In the genomic region with DNA sequence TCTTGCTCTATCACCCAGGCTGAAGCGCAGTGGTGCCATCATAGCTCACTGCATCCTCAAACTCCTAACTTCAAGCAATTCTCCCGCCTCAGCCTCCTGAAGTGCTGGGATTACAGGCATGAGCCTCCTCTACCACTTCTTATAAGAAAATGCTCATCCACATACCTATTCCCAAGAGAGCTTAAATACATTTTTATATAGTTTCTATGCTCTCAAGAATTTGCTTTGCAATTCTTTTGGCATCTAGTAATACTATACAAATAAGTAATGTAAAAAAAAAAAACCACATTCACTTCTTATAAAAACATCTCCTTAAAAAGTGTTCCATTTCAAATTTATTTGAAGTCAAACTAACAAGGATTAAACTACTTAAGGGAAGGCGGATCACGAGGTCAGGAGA, we compare ENCODE assay signal across 23 cellular contexts.
DNase-seq lines count a peak whose midpoint lies in the region; ATAC-seq, FAIRE-seq and TF ChIP-seq lines count a peak whose summit lies in the region.
"Had no signal": no experiment of that assay in that cellular context is flagged by ENCODE, and none has a peak within 500 bp of the region (broad histone marks: within the 10 kb centered on the region; RNA-seq: fewer than 3 reads in every experiment).

No MANE protein-coding gene starts in this region.

- no peaks in the 10 kb centered on the region for H3K4me1 ChIP-seq in fibroblast of lung (ENCODE audit: control insufficient read depth, extremely low read depth, insufficient read depth, low read length)
- H3K4me1 ChIP-seq: BLaER1 treated with 17β-estradiol and CSF1 and Interleukin-3, amounts not matched to agents 10 nM and 100 nM had no signal

- no peak overlapping the region for H3K4me3 Mint-ChIP-seq in chondrocyte (ENCODE audit: unreplicated experiment)
- H3K4me3 Mint-ChIP-seq in stimulated activated naive B cell treated with anti-CD40 and anti-IgM and Interleukin-4, amounts not matched to agents 10 μg/mL and 1 μg/mL and 100 μg/mL, for 72 hours, result no peak overlapping the region
- H3K4me3 Mint-ChIP-seq: B cell; CD8-positive, alpha-beta T cell; GM23338; HFFc6 had no signal

- H3K27ac ChIP-seq in fibroblast of lung (ENCODE audit: insufficient read depth, low read length), result no peak overlapping the region
- H3K27ac ChIP-seq: BLaER1 treated with 17β-estradiol and CSF1 and Interleukin-3, amounts not matched to agents 10 nM and 100 nM had no signal

- peaks cover 24% of the 10 kb centered on the region for H3K27me3 Mint-ChIP-seq in chondrocyte (ENCODE audit: low read depth)
- H3K27me3 Mint-ChIP-seq in stimulated activated naive B cell treated with anti-CD40 and anti-IgM and Interleukin-4, amounts not matched to agents 10 μg/mL and 1 μg/mL and 100 μg/mL, for 72 hours, result peaks cover 5% of the 10 kb centered on the region in 2 donors

- no peak for TF ChIP-seq CTCF in chondrocyte (IDR thresholded peaks at IDR 0.05)
- no peak for TF ChIP-seq CTCF in fibroblast of lung (conservative IDR thresholded peaks at IDR 0.05 in 1 of 2, IDR thresholded peaks at IDR 0.05 in 1 of 2; ENCODE audit: low read depth in 1 of 2, low read length in 2 of 2)
- no peak for TF ChIP-seq CTCF in D721Med (IDR thresholded peaks at IDR 0.05; ENCODE audit: insufficient read depth, missing control alignments)

- H3K27me3 ChIP-seq in fibroblast of lung (ENCODE audit: control insufficient read depth, insufficient read depth, low read length), result no peaks in the 10 kb centered on the region
- H3K27me3 ChIP-seq: BLaER1 treated with 17β-estradiol and CSF1 and Interleukin-3, amounts not matched to agents 10 nM and 100 nM had no signal

- H3K4me3 ChIP-seq in fibroblast of lung (replicated peaks in 1 of 4; ENCODE audit: control extremely low read depth in 1 of 4, insufficient read depth in 1 of 4, low read depth in 3 of 4, low read length in 4 of 4) (no peak overlapping the region), skeletal muscle cell (ENCODE audit: low read depth, low read length) (no peak overlapping the region)
- H3K4me3 ChIP-seq: BLaER1 treated with 17β-estradiol and CSF1 and Interleukin-3, amounts not matched to agents 10 nM and 100 nM; GM23338 had no signal

- H3K9me3 Mint-ChIP-seq in chondrocyte (ENCODE audit: low read depth), result peaks cover 18% of the 10 kb centered on the region
- peaks cover 0 to 2% of the 10 kb centered on the region in 2 donors for H3K9me3 Mint-ChIP-seq in stimulated activated naive B cell treated with anti-CD40 and anti-IgM and Interleukin-4, amounts not matched to agents 10 μg/mL and 1 μg/mL and 100 μg/mL, for 72 hours
- H3K9me3 Mint-ChIP-seq: CD8-positive, alpha-beta T cell; GM23338 had no signal

- H4K20me1 ChIP-seq in fibroblast of lung (ENCODE audit: control insufficient read depth, extremely low read depth, insufficient read depth, low read length), result no peaks in the 10 kb centered on the region
- H4K20me1 ChIP-seq: BLaER1 treated with 17β-estradiol and CSF1 and Interleukin-3, amounts not matched to agents 10 nM and 100 nM had no signal

- no peak overlapping the region for H2AFZ ChIP-seq in fibroblast of lung (ENCODE audit: low read length)
- H2AFZ ChIP-seq: GM23338 had no signal

- peak; percentile 6 for DNase-seq in EH (ENCODE audit: low read depth)
- no peak for DNase-seq in chondrocyte (ENCODE audit: low spot score)
- peak; percentile 14 to 19 for DNase-seq in fibroblast of lung (ENCODE audit: low read depth in 2 of 2)
- peak; percentile 9 for DNase-seq in skeletal muscle cell (ENCODE audit: low read depth)
- DNase-seq in stimulated activated naive B cell treated with anti-CD40 and anti-IgM and Interleukin-4, amounts not matched to agents 10 μg/mL and 1 μg/mL and 100 μg/mL, for 72 hours, result no peak
- DNase-seq in D721Med (ENCODE audit: insufficient read length, low spot score), result no peak
- no peak for DNase-seq in GDM1 (lab: John Stamatoyannopoulos, UW)
- DNase-seq: 8988T; Calu3; CD8-positive, alpha-beta T cell; DMS 273 treated with DMSO at 0.1 percent for 48 hours; DMS53; DND-41; H7; HFFc6 had no signal

- ATAC-seq in stimulated activated naive B cell treated with anti-CD40 and anti-IgM and Interleukin-4, amounts not matched to agents 10 μg/mL and 1 μg/mL and 100 μg/mL, for 72 hours (replicated peaks), result no peak
- no peak for ATAC-seq in HG03354 (IDR thresholded peaks at IDR 0.05; ENCODE audit: poor library complexity, severe bottlenecking, unreplicated experiment)
- ATAC-seq: CD8-positive, alpha-beta T cell; GM23338; HCT116 had no signal

- peak overlapping the region; percentile 75 for H3K27ac Mint-ChIP-seq in chondrocyte (ENCODE audit: unreplicated experiment)
- H3K27ac Mint-ChIP-seq in stimulated activated naive B cell treated with anti-CD40 and anti-IgM and Interleukin-4, amounts not matched to agents 10 μg/mL and 1 μg/mL and 100 μg/mL, for 72 hours, result no peak overlapping the region
- H3K27ac Mint-ChIP-seq: B cell; CD8-positive, alpha-beta T cell; GM23338; HFFc6 had no signal

- H3K9me3 ChIP-seq in fibroblast of lung (ENCODE audit: control insufficient read depth, insufficient read depth, low read depth, low read length), result no peaks in the 10 kb centered on the region
- H3K9me3 ChIP-seq: BLaER1 treated with 17β-estradiol and CSF1 and Interleukin-3, amounts not matched to agents 10 nM and 100 nM had no signal

- no peak overlapping the region for H3K4me2 ChIP-seq in fibroblast of lung (ENCODE audit: extremely low read depth, insufficient read depth, low read length)
- H3K4me2 ChIP-seq: BLaER1 treated with 17β-estradiol and CSF1 and Interleukin-3, amounts not matched to agents 10 nM and 100 nM; GM23338 had no signal

- peaks cover 5% of the 10 kb centered on the region for H3K36me3 Mint-ChIP-seq in chondrocyte (ENCODE audit: low read depth)
- peaks cover 3 to 8% of the 10 kb centered on the region in 2 donors for H3K36me3 Mint-ChIP-seq in stimulated activated naive B cell treated with anti-CD40 and anti-IgM and Interleukin-4, amounts not matched to agents 10 μg/mL and 1 μg/mL and 100 μg/mL, for 72 hours
- H3K36me3 Mint-ChIP-seq: CD8-positive, alpha-beta T cell had no signal

- no peaks in the 10 kb centered on the region for H3K36me3 ChIP-seq in fibroblast of lung (ENCODE audit: control insufficient read depth, insufficient read depth, low read length)
- H3K36me3 ChIP-seq: BLaER1 treated with 17β-estradiol and CSF1 and Interleukin-3, amounts not matched to agents 10 nM and 100 nM had no signal

- FAIRE-seq in D721Med (lab: Jason Lieb, UNC), result no peak
- FAIRE-seq: G401.6, GM12892, GM18507 had no signal

- peaks cover 10% of the 10 kb centered on the region for H3K4me1 Mint-ChIP-seq in chondrocyte (ENCODE audit: low read depth)
- peaks cover 0 to 4% of the 10 kb centered on the region in 2 donors for H3K4me1 Mint-ChIP-seq in stimulated activated naive B cell treated with anti-CD40 and anti-IgM and Interleukin-4, amounts not matched to agents 10 μg/mL and 1 μg/mL and 100 μg/mL, for 72 hours
- H3K4me1 Mint-ChIP-seq: B cell had no signal

- H3K79me2 ChIP-seq in fibroblast of lung (ENCODE audit: control insufficient read depth, insufficient read depth, low read length), result no peaks in the 10 kb centered on the region

- H3K9ac ChIP-seq in fibroblast of lung (ENCODE audit: insufficient read depth, low read length), result no peak overlapping the region
- H3K9ac ChIP-seq: BLaER1 treated with 17β-estradiol and CSF1 and Interleukin-3, amounts not matched to agents 10 nM and 100 nM had no signal

Comparison
In these comparisons a context has a peak if more than half of its experiments do, and no peak if none do; other contexts are left out.
1. DNase-seq: peak in EH (single experiment), fibroblast of lung (2 of 2) and skeletal muscle cell (single experiment); none in chondrocyte (single experiment), stimulated activated naive B cell treated with anti-CD40 and anti-IgM and Interleukin-4, amounts not matched to agents 10 μg/mL and 1 μg/mL and 100 μg/mL, for 72 hours (single experiment), D721Med (single experiment) and GDM1 (single experiment).